In the genomic region with DNA sequence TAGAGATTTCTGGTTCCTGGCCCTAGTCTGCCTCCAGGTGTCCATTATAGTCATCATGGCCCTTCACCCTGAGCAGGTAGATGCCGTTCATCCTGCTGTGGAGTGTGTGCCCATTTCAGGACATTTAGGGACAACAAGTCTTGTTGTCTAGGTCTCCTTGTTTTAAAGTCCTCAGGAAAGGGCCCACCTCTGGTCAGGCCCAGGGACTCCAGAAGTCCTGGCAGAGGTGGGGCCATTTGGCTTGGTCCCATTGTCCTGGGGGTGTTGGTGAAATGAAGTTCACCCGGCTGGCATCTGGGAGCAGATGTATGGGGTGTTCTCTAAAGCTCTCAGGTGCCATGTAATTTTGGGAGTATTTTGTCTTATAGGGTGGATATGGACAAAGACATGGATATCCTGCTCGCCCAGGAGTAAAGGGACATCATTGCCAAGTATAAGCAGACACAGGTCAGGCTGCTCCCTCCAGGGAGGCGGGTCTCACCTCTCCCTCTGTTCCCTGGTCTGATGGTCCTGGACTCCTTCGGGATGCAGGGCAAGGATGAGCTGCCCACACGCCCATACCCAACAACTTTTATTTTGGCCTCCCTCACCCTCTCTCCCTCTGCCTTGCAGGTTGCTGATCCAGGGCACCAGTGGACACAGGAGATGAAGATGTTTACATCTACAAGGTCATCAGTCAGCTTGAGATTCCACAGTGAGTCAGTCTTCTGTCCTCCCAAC, we compare ENCODE assay signal across 31 cellular contexts. TPM values are rescaled to one million over a fixed set of nuclear protein-coding genes. Genes with fewer than 3 reads are reported as not detected.
"Had no signal": no experiment of that assay in that cellular context is flagged by ENCODE, and none has a peak within 500 bp of the region (broad histone marks: within the 10 kb centered on the region; RNA-seq: fewer than 3 reads in every experiment).

No MANE protein-coding gene starts in this region.

- H3K27ac Mint-ChIP-seq: naive B cell; nephron; stimulated activated effector memory CD8-positive, alpha-beta T cell treated with anti-CD3 and anti-CD28 coated beads, Interleukin-12 subunit alpha, Interleukin-12 subunit beta, amount 100 ng/mL, for 72 hours had no signal

- H3K27ac ChIP-seq: epithelial cell of prostate, gastrocnemius medialis, lower lobe of right lung, ovary, psoas muscle, sigmoid colon, stomach, thyroid gland had no signal

- H3K36me3 Mint-ChIP-seq: naive B cell; stimulated activated effector memory CD8-positive, alpha-beta T cell treated with anti-CD3 and anti-CD28 coated beads, Interleukin-12 subunit alpha, Interleukin-12 subunit beta, amount 100 ng/mL, for 72 hours had no signal

- H3K4me1 Mint-ChIP-seq: naive B cell, nephron had no signal

- H3K9me3 Mint-ChIP-seq: stimulated activated effector memory CD8-positive, alpha-beta T cell treated with anti-CD3 and anti-CD28 coated beads, Interleukin-12 subunit alpha, Interleukin-12 subunit beta, amount 100 ng/mL, for 72 hours had no signal

- ATAC-seq: esophagus mucosa; gastrocnemius medialis; left ventricle myocardium superior; lower lobe of right lung; mucosa of descending colon; psoas muscle; right cardiac atrium; stimulated activated effector memory CD8-positive, alpha-beta T cell treated with anti-CD3 and anti-CD28 coated beads, Interleukin-12 subunit alpha, Interleukin-12 subunit beta, amount 100 ng/mL, for 72 hours had no signal

- H3K27me3 ChIP-seq: gastrocnemius medialis, ovary, sigmoid colon, stomach, thyroid gland had no signal

- H3K4me1 ChIP-seq: gastrocnemius medialis, lower lobe of right lung, psoas muscle, sigmoid colon, stomach, thyroid gland had no signal

- DNase-seq: cortex of kidney; effector CD4-positive, alpha-beta T cell; foreskin fibroblast; gastrocnemius medialis; left ventricle myocardium superior; lower lobe of right lung; mucosa of descending colon; naive B cell; nucleus accumbens; ovary; psoas muscle; right cardiac atrium; sigmoid colon; stimulated activated CD4-positive, alpha-beta T cell treated with anti-CD3 and anti-CD28 coated beads, Interleukin-2, amount 100 ng/mL, for 24 hours; stimulated activated CD4-positive, alpha-beta T cell treated with anti-CD3 and anti-CD28 coated beads, Interleukin-4, amount 100 ng/mL, for 24 hours; stimulated activated naive CD4-positive, alpha-beta T cell treated with Interleukin-2 at 50 U/mL for 16 hours; stomach; thyroid gland; trophoblast cell had no signal

- H3K36me3 ChIP-seq: gastrocnemius medialis, lower lobe of right lung, ovary, sigmoid colon, stomach, thyroid gland had no signal

- H3K4me3 Mint-ChIP-seq: nephron; stimulated activated effector memory CD8-positive, alpha-beta T cell treated with anti-CD3 and anti-CD28 coated beads, Interleukin-12 subunit alpha, Interleukin-12 subunit beta, amount 100 ng/mL, for 72 hours had no signal

- H3K4me3 ChIP-seq: gastrocnemius medialis, lower lobe of right lung, mucosa of descending colon, ovary, psoas muscle, sigmoid colon, stomach, thyroid gland had no signal

- H3K9me3 ChIP-seq: gastrocnemius medialis, lower lobe of right lung, mucosa of descending colon, ovary, psoas muscle, sigmoid colon, stomach, thyroid gland had no signal

RNA-seq across cellular contexts. Expression of a gene that starts 31.7 kb away (rescaled TPM):
- total RNA-seq: dermis microvascular lymphatic vessel endothelial cell, esophagus mucosa, gastrocnemius medialis, glomerular endothelial cell, ovary, psoas muscle, renal cortical epithelial cell, right cardiac atrium, sigmoid colon, skeletal muscle tissue, subcutaneous adipose tissue, temporal lobe, thyroid gland had no signal
- polyA plus RNA-seq: keratinocyte, psoas muscle, right cardiac atrium, sigmoid colon, stomach, urinary bladder had no signal

RNA-seq across cellular contexts. Expression of a gene that starts 40.1 kb away (rescaled TPM):
- total RNA-seq: left ventricle myocardium superior, right cardiac atrium had no signal
- polyA plus RNA-seq: keratinocyte had no signal
